1 cellular context compared by ENCODE assay signal in genomic region chr6:116221067-116221466, GRCh38.
TF ChIP-seq lines count a peak whose summit lies in the region.

No MANE protein-coding gene starts in this region.

TF ChIP-seq in GM23338, 12 proteins besides CTCF, POLR2A, EP300 and RAD21 (continued from another document):
- no peak for TF ChIP-seq ZNF462 (CRISPR knock-in tag; IDR thresholded peaks at IDR 0.05)
